ENCODE assay signal across 8 cellular contexts in the genomic region with DNA sequence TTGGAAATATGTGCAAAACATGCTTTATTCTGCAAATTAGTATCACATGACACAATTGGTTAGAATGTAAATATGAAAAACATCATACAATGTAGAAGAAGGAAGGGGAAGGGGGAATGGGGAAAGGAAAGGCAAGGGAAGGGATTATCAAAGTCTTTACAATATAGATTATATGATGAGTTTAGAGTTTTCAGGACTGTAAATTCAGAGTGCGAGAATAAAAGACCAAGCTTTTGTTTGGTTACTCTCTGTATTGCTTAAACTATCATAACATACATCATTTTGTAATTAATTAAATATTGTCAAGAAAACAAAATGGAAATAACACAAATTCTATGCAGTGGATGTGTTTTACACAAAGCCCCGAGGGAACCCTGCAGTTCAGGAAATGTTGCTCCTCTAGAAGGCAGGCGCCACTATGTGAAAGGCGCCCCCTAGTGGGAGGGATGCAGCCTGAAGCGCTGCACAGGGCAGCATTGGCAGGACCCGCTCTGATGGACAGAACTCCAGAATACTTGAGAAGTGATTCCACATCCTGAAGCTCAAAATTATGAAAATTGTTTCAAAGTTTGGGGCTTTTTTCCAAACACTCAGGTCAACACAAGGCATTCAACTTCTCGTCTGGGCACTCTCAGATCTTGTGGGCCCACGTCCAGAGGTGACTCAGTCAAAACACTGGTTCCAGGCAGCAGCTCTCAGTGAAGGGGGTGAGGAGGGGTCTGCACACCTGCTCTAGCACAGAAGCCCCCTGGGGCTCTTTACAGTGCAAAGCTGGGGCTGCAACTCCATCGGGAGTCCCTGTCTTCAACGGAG. TPM values are rescaled to one million over a fixed set of nuclear protein-coding genes. Genes with fewer than 3 reads are reported as not detected.
DNase-seq lines count a peak whose midpoint lies in the region; TF ChIP-seq lines count a peak whose summit lies in the region.

No MANE protein-coding gene starts in this region.

- H3K27ac Mint-ChIP-seq in MCF 10A (ENCODE audit: low read depth, unreplicated experiment): no peak overlapping the region

- intact Hi-C loops in MCF 10A (cut with micrococcal nuclease): loop anchor here (5.0 kb wide), 2 partner anchors 120 to 510 kb away; no protein-coding TSS in a partner anchor

- no peak overlapping the region for H3K27ac ChIP-seq in VCaP

- H3K4me1 Mint-ChIP-seq in MCF 10A (ENCODE audit: insufficient read depth, unreplicated experiment): no peaks in the 10 kb centered on the region

- CTCF ChIA-PET in MCF 10A (lab: Yijun Ruan, JAX): interaction anchor here (0.6 to 3.5 kb wide), 37 partner anchors 9 to 675 kb away, joined by 3 to 58 read pairs (median 4); a partner anchor contains a TSS

- POLR2A ChIA-PET in MCF 10A (lab: Yijun Ruan, JAX): interaction anchor here (0.6 kb wide), 1 partner anchor 214 kb away, joined by 3 read pairs; no protein-coding TSS in a partner anchor

- H3K4me3 Mint-ChIP-seq in MCF 10A (ENCODE audit: unreplicated experiment): no peak overlapping the region

- DNase-seq in HCEC 1CT (peak; percentile 54), NCI-H1105 (lab: John Stamatoyannopoulos, UW) (peak; percentile 40), MCF 10A (ENCODE audit: unreplicated experiment) (peak; percentile 78), islet precursor cell (peak; percentile 87), NCI-H524 treated with DMSO at 0.1 percent for 48 hours (lab: John Stamatoyannopoulos, UW) (no peak)
- peak; percentile 42 to 60 for DNase-seq in stimulated activated CD4-positive, alpha-beta T cell treated with anti-CD3 and anti-CD28 coated beads, Interleukin-1b, Interleukin-23, amount 100 ng/mL, for 1 hour (ENCODE audit: low read depth in 2 of 2)

- H3K36me3 Mint-ChIP-seq in MCF 10A (ENCODE audit: insufficient read depth, unreplicated experiment): no peaks in the 10 kb centered on the region

- TF ChIP-seq CTCF in GM12872 (IDR thresholded peaks at IDR 0.05; ENCODE audit: insufficient read depth, low read depth, low read length) (peak; percentile 91), VCaP (conservative IDR thresholded peaks at IDR 0.05) (peak; percentile 94), MCF 10A (IDR thresholded peaks at IDR 0.05; ENCODE audit: unreplicated experiment) (peak; percentile 91)

- no peaks in the 10 kb centered on the region for H3K9me3 Mint-ChIP-seq in MCF 10A (ENCODE audit: unreplicated experiment)

- no peaks in the 10 kb centered on the region for H3K27me3 Mint-ChIP-seq in MCF 10A (ENCODE audit: insufficient read depth, unreplicated experiment)

- BruUV-seq in MCF 10A (replicated peaks; lab: Mats Ljungman, UMichigan): no TSS peak

RNA-seq across cellular contexts. Expression of a gene that starts 31.6 kb away (rescaled TPM):
- 24.7 and 31.6 TPM in 2 replicates for total RNA-seq in MCF 10A (2022)
